14 cellular contexts compared by ENCODE assay signal in the genomic region with DNA sequence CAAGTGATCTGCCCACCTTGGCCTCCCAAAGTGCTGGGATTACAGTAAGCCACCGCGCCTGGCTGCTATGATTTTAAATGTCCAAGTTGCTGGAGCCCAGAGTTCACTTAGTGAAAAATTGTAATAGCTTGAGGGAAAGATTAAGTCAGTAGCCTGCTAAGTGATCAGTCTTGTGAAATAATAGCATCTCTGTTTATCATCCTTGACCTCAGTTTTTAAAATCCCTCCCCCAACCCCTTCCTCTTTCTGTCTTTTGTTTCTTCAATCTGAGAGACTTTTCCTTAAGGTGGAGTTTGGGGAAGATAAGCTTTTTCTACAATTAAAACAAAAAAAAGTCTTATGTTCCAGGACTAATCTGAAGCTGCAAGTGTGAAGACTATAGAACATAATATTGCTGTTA. TPM values are rescaled to one million over a fixed set of nuclear protein-coding genes. Genes with fewer than 3 reads are reported as not detected.
DNase-seq lines count a peak whose midpoint lies in the region; ATAC-seq and TF ChIP-seq lines count a peak whose summit lies in the region.
"Had no signal": no experiment of that assay in that cellular context is flagged by ENCODE, and none has a peak within 500 bp of the region (broad histone marks: within the 10 kb centered on the region; RNA-seq: fewer than 3 reads in every experiment).

No MANE protein-coding gene starts in this region.

- H3K4me3 ChIP-seq in SK-N-SH (ENCODE audit: low read depth in 2 of 2, low read length in 1 of 2) = no peak overlapping the region
- no peak overlapping the region for H3K4me3 ChIP-seq in PC-9
- H3K4me3 ChIP-seq in gastroesophageal sphincter = peak overlapping the region in 1 of 2 donors; percentile 22
- H3K4me3 ChIP-seq in thyroid gland (replicated peaks in 1 of 3) = no peak overlapping the region
- no peak overlapping the region for H3K4me3 ChIP-seq in endodermal cell (ENCODE audit: low read length)
- H3K4me3 ChIP-seq in neuronal stem cell (ENCODE audit: low read length in 2 of 2) = no peak overlapping the region

- H3K9ac ChIP-seq in SK-N-SH (no peak overlapping the region), endodermal cell (ENCODE audit: extremely low read depth, low read length, poor library complexity, severe bottlenecking) (no peak overlapping the region), neuronal stem cell (ENCODE audit: low read depth, low read length, poor library complexity) (no peak overlapping the region)

- H3K4ac ChIP-seq in neuronal stem cell (ENCODE audit: low read length) = no peak overlapping the region

- H3K9me3 Mint-ChIP-seq in endodermal cell = peaks cover 3% of the 10 kb centered on the region
- H3K9me3 Mint-ChIP-seq: natural killer cell treated with Interleukin-12 subunit alpha and Interleukin-12 subunit beta and Interleukin-15 and Interleukin-18, amount 100 ng/mL, for 72 hours had no signal

- no peak overlapping the region for H2BK12ac ChIP-seq in neuronal stem cell (ENCODE audit: low read length)

- ATAC-seq in SK-N-SH treated with all-trans-retinoic acid at 6 μM for 48 hours (no peak), gastroesophageal sphincter (no peak)
- ATAC-seq: natural killer cell treated with Interleukin-12 subunit alpha and Interleukin-12 subunit beta and Interleukin-15 and Interleukin-18, amount 100 ng/mL, for 72 hours; PC-3 had no signal

- H3K27ac Mint-ChIP-seq in endodermal cell = no peak overlapping the region
- H3K27ac Mint-ChIP-seq: activated CD4-positive, alpha-beta memory T cell treated with anti-CD3 and anti-CD28 coated beads, Interleukin-2, amount 10 ng/mL, durations not matched to agents 7 days and 5 days; natural killer cell treated with Interleukin-12 subunit alpha and Interleukin-12 subunit beta and Interleukin-15 and Interleukin-18, amount 100 ng/mL, for 72 hours had no signal

- H3K23ac ChIP-seq in neuronal stem cell (ENCODE audit: low read depth, low read length, poor library complexity) = no peak overlapping the region

- H3K36me3 Mint-ChIP-seq in endodermal cell (ENCODE audit: low read depth) = no peaks in the 10 kb centered on the region
- H3K36me3 Mint-ChIP-seq: natural killer cell treated with Interleukin-12 subunit alpha and Interleukin-12 subunit beta and Interleukin-15 and Interleukin-18, amount 100 ng/mL, for 72 hours had no signal

- peaks cover 18% of the 10 kb centered on the region for H3F3A ChIP-seq in SK-N-SH (replicated peaks; ENCODE audit: insufficient read depth)
- peaks cover 20% of the 10 kb centered on the region for H3F3A ChIP-seq in PC-9 (ENCODE audit: insufficient read depth, low read depth)

- H3K27me3 ChIP-seq in SK-N-SH (ENCODE audit: insufficient read depth) (no peaks in the 10 kb centered on the region), PC-9 (ENCODE audit: insufficient read depth, low read depth) (no peaks in the 10 kb centered on the region), gastroesophageal sphincter (no peaks in the 10 kb centered on the region), thyroid gland (no peaks in the 10 kb centered on the region), endodermal cell (ENCODE audit: control insufficient read depth, insufficient read depth, low read length, poor library complexity, severe bottlenecking) (no peaks in the 10 kb centered on the region), neuronal stem cell (ENCODE audit: control insufficient read depth in 3 of 3, insufficient read depth in 3 of 3, low read depth in 1 of 3, low read length in 3 of 3) (no peaks in the 10 kb centered on the region)
- H3K27me3 ChIP-seq: brain microvascular endothelial cell had no signal

- H3K27me3 Mint-ChIP-seq in endodermal cell (ENCODE audit: insufficient read depth) = no peaks in the 10 kb centered on the region
- H3K27me3 Mint-ChIP-seq: activated CD4-positive, alpha-beta memory T cell treated with anti-CD3 and anti-CD28 coated beads, Interleukin-2, amount 10 ng/mL, durations not matched to agents 7 days and 5 days; natural killer cell treated with Interleukin-12 subunit alpha and Interleukin-12 subunit beta and Interleukin-15 and Interleukin-18, amount 100 ng/mL, for 72 hours had no signal

- H3K4me1 ChIP-seq in SK-N-SH (ENCODE audit: control insufficient read depth in 1 of 2, insufficient read depth in 2 of 2, low read depth in 1 of 2, low read length in 1 of 2) (peaks cover 17 to 40% of the 10 kb centered on the region in 2 experiments; a peak in 3 of 4 replicates), PC-9 (replicated peaks; ENCODE audit: insufficient read depth) (peaks cover 58% of the 10 kb centered on the region), gastroesophageal sphincter (peaks cover 21 to 88% (median 41%) of the 10 kb centered on the region in 3 donors), thyroid gland (peaks cover 56 to 70% of the 10 kb centered on the region in 2 donors), endodermal cell (ENCODE audit: control insufficient read depth, insufficient read depth, low read length) (peaks cover 8% of the 10 kb centered on the region), neuronal stem cell (ENCODE audit: control insufficient read depth in 2 of 2, insufficient read depth in 1 of 2, low read depth in 1 of 2, low read length in 2 of 2) (peaks cover 0 to 3% of the 10 kb centered on the region in 2 donors)

- peaks cover 99% of the 10 kb centered on the region for H3K79me2 ChIP-seq in SK-N-SH (ENCODE audit: insufficient read depth)
- peaks cover 99% of the 10 kb centered on the region for H3K79me2 ChIP-seq in PC-9 (ENCODE audit: low read depth)

- no peaks in the 10 kb centered on the region for H3K79me1 ChIP-seq in neuronal stem cell (ENCODE audit: low read depth, low read length)

- no peaks in the 10 kb centered on the region for H3K9me2 ChIP-seq in SK-N-SH
- H3K9me2 ChIP-seq in PC-9 (ENCODE audit: insufficient read depth) = no peaks in the 10 kb centered on the region

- H3K4me2 ChIP-seq in SK-N-SH (no peak overlapping the region), PC-9 (0 out of 2 replicates have a peak overlapping the region, but pooled peaks have one; percentile 3), neuronal stem cell (ENCODE audit: insufficient read depth, low read length, poor library complexity, severe bottlenecking) (no peak overlapping the region)

- TF ChIP-seq CTCF in SK-N-SH (IDR thresholded peaks at IDR 0.05) = no peak
- TF ChIP-seq CTCF in PC-9 (conservative IDR thresholded peaks at IDR 0.05) = no peak
- no peak for TF ChIP-seq CTCF in gastroesophageal sphincter (IDR thresholded peaks at IDR 0.05)
- no peak for TF ChIP-seq CTCF in thyroid gland (IDR thresholded peaks at IDR 0.05)
- TF ChIP-seq CTCF in endodermal cell (conservative IDR thresholded peaks at IDR 0.05) = no peak

- no peaks in the 10 kb centered on the region for H3K9me3 ChIP-seq in SK-N-SH
- H3K9me3 ChIP-seq in PC-9 (ENCODE audit: insufficient read depth, low read depth) = no peaks in the 10 kb centered on the region; the same call in 1 of the 2 replicates
- no peaks in the 10 kb centered on the region for H3K9me3 ChIP-seq in gastroesophageal sphincter
- no peaks in the 10 kb centered on the region for H3K9me3 ChIP-seq in thyroid gland
- no peaks in the 10 kb centered on the region for H3K9me3 ChIP-seq in endodermal cell (ENCODE audit: control insufficient read depth, low read length)
- H3K9me3 ChIP-seq in neuronal stem cell (replicated peaks in 1 of 2; ENCODE audit: control insufficient read depth in 2 of 2, insufficient read depth in 1 of 2, low read depth in 1 of 2, low read length in 2 of 2) = no peaks in the 10 kb centered on the region

- no peak overlapping the region for H2BK5ac ChIP-seq in neuronal stem cell (ENCODE audit: low read length)

- H2AFZ ChIP-seq in SK-N-SH (ENCODE audit: low read depth) (no peak overlapping the region), PC-9 (no peak overlapping the region), neuronal stem cell (ENCODE audit: low read length) (no peak overlapping the region)

- H4K91ac ChIP-seq in neuronal stem cell (ENCODE audit: low read depth, low read length, poor library complexity) = no peak overlapping the region

- TF ChIP-seq RAD21 in SK-N-SH (IDR thresholded peaks at IDR 0.05; ENCODE audit: low read length) = no peak

- H4K20me1 ChIP-seq in SK-N-SH (ENCODE audit: insufficient read depth) = peaks cover 93% of the 10 kb centered on the region
- peaks cover 55% of the 10 kb centered on the region for H4K20me1 ChIP-seq in PC-9 (ENCODE audit: insufficient read depth)

- BruUV-seq in PC-9 (replicated peaks; lab: Mats Ljungman, UMichigan) = no TSS peak

- peaks cover 21% of the 10 kb centered on the region for H3K4me1 Mint-ChIP-seq in endodermal cell

- H3K14ac ChIP-seq in neuronal stem cell (ENCODE audit: low read length) = no peak overlapping the region

- H3K27ac ChIP-seq in SK-N-SH (ENCODE audit: low read depth in 2 of 2, low read length in 1 of 2) = no peak overlapping the region
- no peak overlapping the region for H3K27ac ChIP-seq in PC-9
- peak overlapping the region in 3 of 4 donors; percentile 58 to 98 (median 62) for H3K27ac ChIP-seq in gastroesophageal sphincter
- H3K27ac ChIP-seq in thyroid gland = peak overlapping the region in 2 of 3 donors; percentile 8 to 47
- no peak overlapping the region for H3K27ac ChIP-seq in endodermal cell (ENCODE audit: low read depth, low read length)
- H3K27ac ChIP-seq in neuronal stem cell (replicated peaks; ENCODE audit: low read length) = no peak overlapping the region
- H3K27ac ChIP-seq: brain microvascular endothelial cell had no signal

- no peak overlapping the region for H2BK15ac ChIP-seq in neuronal stem cell (ENCODE audit: low read length)

- H3K4me3 Mint-ChIP-seq in endodermal cell = no peak overlapping the region
- H3K4me3 Mint-ChIP-seq: activated CD4-positive, alpha-beta memory T cell treated with anti-CD3 and anti-CD28 coated beads, Interleukin-2, amount 10 ng/mL, durations not matched to agents 7 days and 5 days; natural killer cell treated with Interleukin-12 subunit alpha and Interleukin-12 subunit beta and Interleukin-15 and Interleukin-18, amount 100 ng/mL, for 72 hours had no signal

- no peak overlapping the region for H2BK120ac ChIP-seq in neuronal stem cell (ENCODE audit: low read depth, low read length)

- intact Hi-C loops in PC-9 (cut with micrococcal nuclease; ENCODE audit: unreplicated experiment) (no loop called here), thyroid gland (cut with DNase I) (no loop called here)

- WGBS in SK-N-SH (ENCODE audit: low lambda C conversion rate) = 97% methylated on average over 2 of the region's 2 CpGs
- WGBS in gastroesophageal sphincter (ENCODE audit: low coverage in 1 of 2), 2 donors = no CpG with 5 or more reads among the region's 2 CpGs
- 74 to 90% methylated on average over 2 of the region's 2 CpGs for WGBS in thyroid gland, 2 donors
- 95% methylated on average over 2 of the region's 2 CpGs; no CpG with 5 or more reads in 1 of the 2 experiments for WGBS in endodermal cell (ENCODE audit: insufficient coverage in 1 of 2, insufficient read length in 1 of 2), 2 experiments
- no CpG with 5 or more reads among the region's 2 CpGs for WGBS in neuronal stem cell (ENCODE audit: extremely low coverage in 2 of 2, insufficient read length in 2 of 2, insufficient replicate concordance in 1 of 2), 2 donors

- H2AK5ac ChIP-seq in neuronal stem cell (ENCODE audit: low read depth, low read length) = no peak overlapping the region

- H3K36me3 ChIP-seq in SK-N-SH (replicated peaks in 1 of 2; ENCODE audit: control insufficient read depth in 1 of 2, insufficient read depth in 2 of 2, low read length in 1 of 2) (no peaks in the 10 kb centered on the region), PC-9 (ENCODE audit: low read depth) (no peaks in the 10 kb centered on the region), gastroesophageal sphincter (no peaks in the 10 kb centered on the region), thyroid gland (no peaks in the 10 kb centered on the region), endodermal cell (ENCODE audit: control insufficient read depth, insufficient read depth, low read length) (no peaks in the 10 kb centered on the region), neuronal stem cell (replicated peaks in 1 of 2; ENCODE audit: control insufficient read depth in 2 of 2, insufficient read depth in 2 of 2, low read length in 2 of 2) (no peaks in the 10 kb centered on the region)
- H3K36me3 ChIP-seq: brain microvascular endothelial cell had no signal

- CTCF ChIA-PET in SK-N-SH (lab: Yijun Ruan, JAX) = interaction anchor here (0.7 to 1.7 kb wide), 2 partner anchors 66 to 1645 kb away, joined by 3 to 4 read pairs; no protein-coding TSS in a partner anchor
- CTCF ChIA-PET in PC-9 (lab: Charles Lee) = interaction anchor here (0.6 kb wide), 1 partner anchor 96 kb away, joined by 4 read pairs; no protein-coding TSS in a partner anchor

- DNase-seq in SK-N-SH (no peak), PC-9 (no peak), thyroid gland (no peak), SW480 (ENCODE audit: low spot score) (no peak), endodermal cell (no peak), neuronal stem cell (ENCODE audit: low spot score) (no peak)
- DNase-seq: activated CD4-positive, alpha-beta memory T cell treated with anti-CD3 and anti-CD28 coated beads, Interleukin-2, amount 10 ng/mL, durations not matched to agents 7 days and 5 days; brain microvascular endothelial cell; NCI-H2081 treated with DMSO at 0.1 percent for 48 hours; PC-3; T-helper 9 cell had no signal

- POLR2A ChIA-PET in SK-N-SH (lab: Yijun Ruan, JAX) = no interaction called here
- POLR2A ChIA-PET in PC-9 (lab: Charles Lee; ENCODE audit: unreplicated experiment) = interaction anchor here (0.6 kb wide), 2 partner anchors 101 to 225 kb away, joined by 4 read pairs; no protein-coding TSS in a partner anchor

- H4K8ac ChIP-seq in neuronal stem cell (ENCODE audit: low read depth, low read length) = no peak overlapping the region

- no peak overlapping the region for H3K18ac ChIP-seq in neuronal stem cell (ENCODE audit: low read length)

- TF ChIP-seq POLR2A in gastroesophageal sphincter (IDR thresholded peaks at IDR 0.05) (no peak), thyroid gland (IDR thresholded peaks at IDR 0.05) (no peak)

- no peak for TF ChIP-seq EP300 in SK-N-SH (IDR thresholded peaks at IDR 0.05; ENCODE audit: borderline replicate concordance in 1 of 2, low read depth in 1 of 2, low read length in 1 of 2)
- TF ChIP-seq EP300 in gastroesophageal sphincter (IDR thresholded peaks at IDR 0.05) = no peak

RNA-seq across cellular contexts. Expression of a gene that starts 6.4 kb away (rescaled TPM):
- 5.2 and 7.0 TPM in 2 replicates for polyA plus RNA-seq in SK-N-SH (2012; rRNA removed)
- polyA plus RNA-seq in SK-N-SH (2012; cell fraction: cytosol; rRNA removed) = 6.8 TPM in 2 replicates
- 8.2 and 13.7 TPM in 2 replicates for polyA plus RNA-seq in SK-N-SH (2012; cell fraction: nucleus; rRNA removed)
- 62.1 and 64.8 TPM in 2 replicates for total RNA-seq in PC-9 (2021)
- 100 to 1,000 TPM; 292 to 331 (median 308) TPM for total RNA-seq in gastroesophageal sphincter
- 100 to 1,000 TPM; 156 to 377 (median 216) TPM for total RNA-seq in thyroid gland
- total RNA-seq in endodermal cell = 10 to 100 TPM; 31.6 to 33.2 TPM
- polyA plus RNA-seq in endodermal cell (2013, experiment 1 of 2) = 10.5 TPM
- polyA plus RNA-seq in endodermal cell (2013, experiment 2 of 2) = 12.0 TPM
- polyA plus RNA-seq in neuronal stem cell (2013, experiment 1 of 2) = 5.2 TPM
- polyA plus RNA-seq in neuronal stem cell (2013, experiment 2 of 2) = 5.3 TPM

Comparison
In these comparisons a context has a peak if more than half of its experiments do, and no peak if none do; other contexts are left out.
1. H3K27ac ChIP-seq: peak in gastroesophageal sphincter (3 of 4) and thyroid gland (2 of 3); none in SK-N-SH (0 of 2), PC-9 (single experiment), endodermal cell (single experiment) and neuronal stem cell (single experiment).